In genomic region chr19:2375341-2376121, GRCh38 we compare ENCODE assay signal across 32 cellular contexts. TPM values are rescaled to one million over a fixed set of nuclear protein-coding genes. Genes with fewer than 3 reads are reported as not detected.
DNase-seq lines count a peak whose midpoint lies in the region; ATAC-seq, FAIRE-seq and TF ChIP-seq lines count a peak whose summit lies in the region.
"Had no signal": no experiment of that assay in that cellular context is flagged by ENCODE, and none has a peak within 500 bp of the region (broad histone marks: within the 10 kb centered on the region; RNA-seq: fewer than 3 reads in every experiment).

No MANE protein-coding gene starts in this region.

- no peak for TF ChIP-seq CTCF in Panc1 (IDR thresholded peaks at IDR 0.05)

- H3K9me3 ChIP-seq in Panc1 (ENCODE audit: control insufficient read depth, insufficient read depth, low read depth, low read length) = no peaks in the 10 kb centered on the region
- no peaks in the 10 kb centered on the region for H3K9me3 ChIP-seq in CD8-positive, alpha-beta memory T cell (ENCODE audit: low read length)

- H3K4me1 ChIP-seq in Panc1 (ENCODE audit: control insufficient read depth, insufficient read depth, low read length) = no peaks in the 10 kb centered on the region
- H3K4me1 ChIP-seq in CD8-positive, alpha-beta memory T cell (ENCODE audit: insufficient read depth, low read length) = no peaks in the 10 kb centered on the region
- H3K4me1 ChIP-seq: heart left ventricle had no signal

- H3K27ac ChIP-seq in Panc1 (ENCODE audit: low read length) = no peak overlapping the region
- H3K27ac ChIP-seq in CD8-positive, alpha-beta memory T cell (ENCODE audit: low read depth, low read length) = no peak overlapping the region
- H3K27ac ChIP-seq: coronary artery, heart left ventricle, KMS-11, VCaP had no signal

- BruUV-seq in Panc1 (replicated peaks; lab: Mats Ljungman, UMichigan) = no TSS peak

- POLR2A ChIA-PET in Panc1 (lab: Charles Lee) = no interaction called here
- POLR2A ChIA-PET in CD8-positive, alpha-beta memory T cell (lab: Charles Lee) = interaction anchor here (0.5 kb wide), 1 partner anchor 44 kb away, joined by 8 read pairs; no protein-coding TSS in a partner anchor

- ATAC-seq in Panc1 = 0 out of 2 replicates have a peak, but pooled peaks have one; percentile 27
- ATAC-seq: esophagus mucosa, heart left ventricle had no signal

- no peaks in the 10 kb centered on the region for H3K9me3 Mint-ChIP-seq in activated naive CD4-positive, alpha-beta T cell treated with anti-CD3 and anti-CD28 coated beads, Interleukin-2, amount 50 U/mL, for 24 hours
- peaks cover 0 to 15% (median 10%) of the 10 kb centered on the region in 5 donors for H3K9me3 Mint-ChIP-seq in CD8-positive, alpha-beta memory T cell

- no peak overlapping the region for H3K4me3 Mint-ChIP-seq in activated naive CD4-positive, alpha-beta T cell treated with anti-CD3 and anti-CD28 coated beads, Interleukin-2, amount 50 U/mL, for 24 hours
- H3K4me3 Mint-ChIP-seq in CD8-positive, alpha-beta memory T cell = no peak overlapping the region
- H3K4me3 Mint-ChIP-seq: activated naive CD4-positive, alpha-beta T cell treated with anti-CD3 and anti-CD28 coated beads for 36 hours; CD4-positive, alpha-beta memory T cell; H9; neural crest cell had no signal

- no peaks in the 10 kb centered on the region for H3K36me3 ChIP-seq in Panc1 (ENCODE audit: control insufficient read depth, insufficient read depth, low read length)
- no peaks in the 10 kb centered on the region for H3K36me3 ChIP-seq in CD8-positive, alpha-beta memory T cell (ENCODE audit: insufficient read depth, low read length)
- H3K36me3 ChIP-seq: heart left ventricle had no signal

- H3K36me3 Mint-ChIP-seq in activated naive CD4-positive, alpha-beta T cell treated with anti-CD3 and anti-CD28 coated beads, Interleukin-2, amount 50 U/mL, for 24 hours = peaks cover 4% of the 10 kb centered on the region
- peaks cover 0 to 3% (median 1%) of the 10 kb centered on the region in 3 donors for H3K36me3 Mint-ChIP-seq in CD8-positive, alpha-beta memory T cell

- CTCF ChIA-PET in Panc1 (lab: Charles Lee) = interaction anchor here (0.6 kb wide), 1 partner anchor 16 kb away, joined by 4 read pairs; no protein-coding TSS in a partner anchor
- CTCF ChIA-PET in CD8-positive, alpha-beta memory T cell (lab: Charles Lee) = no interaction called here

- no peaks in the 10 kb centered on the region for H3K4me1 Mint-ChIP-seq in activated naive CD4-positive, alpha-beta T cell treated with anti-CD3 and anti-CD28 coated beads, Interleukin-2, amount 50 U/mL, for 24 hours
- H3K4me1 Mint-ChIP-seq in CD8-positive, alpha-beta memory T cell = peaks cover 0 to 3% (median 0%) of the 10 kb centered on the region in 3 donors
- H3K4me1 Mint-ChIP-seq: CD4-positive, alpha-beta memory T cell had no signal

- H3K27me3 Mint-ChIP-seq in activated naive CD4-positive, alpha-beta T cell treated with anti-CD3 and anti-CD28 coated beads, Interleukin-2, amount 50 U/mL, for 24 hours = no peaks in the 10 kb centered on the region
- peaks cover 3 to 6% of the 10 kb centered on the region in 2 donors for H3K27me3 Mint-ChIP-seq in CD8-positive, alpha-beta memory T cell

- no peak for DNase-seq in activated naive CD4-positive, alpha-beta T cell treated with anti-CD3 and anti-CD28 coated beads, Interleukin-2, amount 50 U/mL, for 16 hours
- no peak for DNase-seq in Panc1 (ENCODE audit: low read depth, low spot score)
- peak; percentile 11 for DNase-seq in dermis blood vessel endothelial cell
- no peak for DNase-seq in urothelium cell line (ENCODE audit: low spot score)
- no peak for DNase-seq in CD8-positive, alpha-beta memory T cell
- DNase-seq in RKO (ENCODE audit: low spot score) = no peak
- DNase-seq in NCI-H2107 treated with DMSO at 0.1 percent for 48 hours (lab: John Stamatoyannopoulos, UW; ENCODE audit: unreplicated experiment) = no peak
- DNase-seq: activated CD4-positive, alpha-beta T cell treated with anti-CD3 and anti-CD28 coated beads, Interleukin-2, amount 50 U/mL, for 1 hour; activated naive CD4-positive, alpha-beta T cell treated with anti-CD3 and anti-CD28 coated beads for 36 hours; activated T-cell treated with anti-CD3 and anti-CD28 coated beads, Interleukin-2, amount 50 U/mL, for 48 hours; DMS 273 treated with DMSO at 0.1 percent for 48 hours; H9; heart left ventricle; mammary epithelial cell; NCI-H1417 treated with DMSO at 0.1 percent for 48 hours; NCI-H2081 treated with DMSO at 0.1 percent for 48 hours; NCI-H446; OCI-M1; stimulated activated CD4-positive, alpha-beta T cell treated with anti-CD3 and anti-CD28 coated beads, Interleukin-4, amount 100 ng/mL, for 4 hours; stimulated activated naive CD4-positive, alpha-beta T cell treated with Interleukin-2 at 50 U/mL for 16 hours had no signal

- in situ Hi-C loops in Panc1 (cut with HindIII; ENCODE audit: low pct_unique_long_range_greater_than_20kb, low sequenced_read_pairs) = no loop called here

- H3K4me3 ChIP-seq in Panc1 (ENCODE audit: low read depth in 2 of 2, low read length in 2 of 2) = no peak overlapping the region
- H3K4me3 ChIP-seq in CD8-positive, alpha-beta memory T cell (ENCODE audit: low read length) = no peak overlapping the region
- H3K4me3 ChIP-seq: coronary artery, heart left ventricle had no signal

- intact Hi-C loops in Panc1 (cut with micrococcal nuclease; ENCODE audit: unreplicated experiment) = no loop called here

- no peaks in the 10 kb centered on the region for H3K27me3 ChIP-seq in Panc1 (ENCODE audit: control insufficient read depth, insufficient read depth, low read length)
- no peaks in the 10 kb centered on the region for H3K27me3 ChIP-seq in CD8-positive, alpha-beta memory T cell (ENCODE audit: insufficient read depth, low read length, poor library complexity, severe bottlenecking)

- H3K27ac Mint-ChIP-seq in activated naive CD4-positive, alpha-beta T cell treated with anti-CD3 and anti-CD28 coated beads, Interleukin-2, amount 50 U/mL, for 24 hours = peak overlapping the region; percentile 55
- H3K27ac Mint-ChIP-seq in CD8-positive, alpha-beta memory T cell = peak overlapping the region in 1 of 8 donors; percentile 84
- H3K27ac Mint-ChIP-seq: activated naive CD4-positive, alpha-beta T cell treated with anti-CD3 and anti-CD28 coated beads for 36 hours; CD4-positive, alpha-beta memory T cell had no signal

- peak; percentile 77 for FAIRE-seq in urothelium cell line (lab: Jason Lieb, UNC)
- FAIRE-seq: HTR-8/SVneo had no signal

RNA-seq across cellular contexts. Expression of gene TMPRSS9, which starts 15.5 kb away (rescaled TPM):
- total RNA-seq in Panc1 (2021; ENCODE audit: unreplicated experiment) (0.23 TPM), dermis blood vessel endothelial cell (under 0.01 and 0.14 TPM in 2 replicates)
- polyA plus RNA-seq in Panc1 (2012; ENCODE audit: insufficient read length) = 0.33 TPM
- total RNA-seq in CD8-positive, alpha-beta memory T cell = not detected
- polyA plus RNA-seq in CD8-positive, alpha-beta memory T cell = not detected
- total RNA-seq: A172; activated naive CD4-positive, alpha-beta T cell treated with anti-CD3 and anti-CD28 coated beads for 36 hours; cardiac septum; CD4-positive, alpha-beta memory T cell; esophagus mucosa; mammary epithelial cell; mucosa of gallbladder; posterior vena cava had no signal
- polyA plus RNA-seq: CD4-positive, alpha-beta memory T cell; mammary epithelial cell had no signal

RNA-seq across cellular contexts. Expression of gene SPPL2B, which starts 47.0 kb away (rescaled TPM):
- total RNA-seq in Panc1 (2021; ENCODE audit: unreplicated experiment) (76.0 TPM), dermis blood vessel endothelial cell (32.1 and 33.2 TPM in 2 replicates)
- 96.3 TPM for polyA plus RNA-seq in Panc1 (2012; ENCODE audit: insufficient read length)
- total RNA-seq in CD8-positive, alpha-beta memory T cell = 10 to 100 TPM; 39.0 to 41.4 TPM
- polyA plus RNA-seq in CD8-positive, alpha-beta memory T cell = 8.4 TPM

RNA-seq across cellular contexts. Expression of gene LSM7, which starts 47.1 kb away (rescaled TPM):
- total RNA-seq in Panc1 (2021; ENCODE audit: unreplicated experiment) (97.3 TPM), dermis blood vessel endothelial cell (114 and 166 TPM in 2 replicates)
- 186 TPM for polyA plus RNA-seq in Panc1 (2012; ENCODE audit: insufficient read length)
- 100 to 1,000 TPM; 163 to 168 TPM for total RNA-seq in CD8-positive, alpha-beta memory T cell
- polyA plus RNA-seq in CD8-positive, alpha-beta memory T cell = 162 TPM

RNA-seq across cellular contexts. Expression of gene TIMM13, which starts 51.9 kb away (rescaled TPM):
- total RNA-seq in Panc1 (2021; ENCODE audit: unreplicated experiment) = 128 TPM
- polyA plus RNA-seq in Panc1 (2012; ENCODE audit: insufficient read length) = 172 TPM
- total RNA-seq in dermis blood vessel endothelial cell = 48.3 and 53.5 TPM in 2 replicates
- 100 to 1,000 TPM; 154 to 169 TPM for total RNA-seq in CD8-positive, alpha-beta memory T cell
- polyA plus RNA-seq in CD8-positive, alpha-beta memory T cell = 71.0 TPM
